Comparison of ENCODE assay signal across 18 cellular contexts in the genomic region with DNA sequence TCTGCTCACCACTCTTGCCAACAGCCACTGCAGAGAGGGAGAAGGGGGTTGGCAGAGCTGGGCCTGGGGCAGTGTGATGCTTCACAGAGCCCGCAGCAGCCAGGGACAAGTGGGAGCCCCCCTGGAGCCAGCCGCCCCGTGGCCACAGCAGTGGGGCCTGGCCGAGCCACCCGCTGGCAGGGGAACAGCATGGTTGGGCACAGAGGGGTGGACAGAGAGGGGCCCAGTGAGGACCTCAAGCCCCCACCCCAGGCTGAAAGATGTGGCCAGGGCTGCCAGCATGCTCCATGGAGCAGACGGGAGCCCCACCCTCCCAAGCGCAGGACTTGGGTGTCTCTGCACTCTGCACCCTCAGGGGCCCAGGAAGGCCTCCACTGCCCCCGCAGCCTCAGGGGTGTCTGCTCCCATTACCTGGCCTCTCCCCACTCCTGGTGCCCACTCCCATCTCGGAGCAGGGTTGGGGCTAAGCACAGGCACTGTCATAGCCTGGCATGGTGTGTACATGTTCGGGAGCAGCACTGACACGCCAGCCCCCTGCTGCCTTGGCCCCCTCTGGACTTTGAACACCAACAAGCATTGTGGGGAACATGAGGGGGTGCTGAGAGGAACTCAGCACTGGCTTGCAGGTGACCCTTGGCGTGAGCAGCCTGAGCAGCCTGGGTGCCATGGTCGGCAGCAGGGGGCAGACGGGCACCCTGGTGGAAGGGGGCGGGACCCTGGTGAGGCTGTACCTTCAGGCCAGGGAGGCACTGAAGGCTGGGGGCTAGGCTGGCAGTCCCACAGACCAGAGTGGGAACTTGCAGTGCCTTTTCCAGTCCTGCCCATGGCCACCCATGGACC.
"Had no signal": no experiment of that assay in that cellular context is flagged by ENCODE, and none has a peak within 500 bp of the region (broad histone marks: within the 10 kb centered on the region; RNA-seq: fewer than 3 reads in every experiment).

No MANE protein-coding gene starts in this region.

- H3K4me1 ChIP-seq: adrenal gland, psoas muscle, right lobe of liver, testis had no signal

- H3K4me2 ChIP-seq: smooth muscle cell had no signal

- ATAC-seq: activated T-cell treated with anti-CD3 and anti-CD28 coated beads, Interleukin-2, amount 50 U/mL, for 72 hours; psoas muscle had no signal

- H3K36me3 ChIP-seq: adrenal gland, right lobe of liver had no signal

- DNase-seq: activated CD4-positive, CD25-positive, alpha-beta regulatory T cell treated with anti-CD3 and anti-CD28 coated beads, Interleukin-2, amount 50 U/mL, for 72 hours; activated CD8-positive, alpha-beta memory T cell treated with anti-CD3 and anti-CD28 coated beads for 24 hours; activated CD8-positive, alpha-beta memory T cell treated with anti-CD3 and anti-CD28 coated beads, Interleukin-2, amount 50 U/mL, for 48 hours; activated effector memory CD4-positive, alpha-beta T cell treated with anti-CD3 and anti-CD28 coated beads, Interleukin-2, amount 50 U/mL, for 16 hours; activated naive CD4-positive, alpha-beta T cell treated with anti-CD3 and anti-CD28 coated beads, Interleukin-2, amount 50 U/mL, for 16 hours; activated T-cell treated with anti-CD3 and anti-CD28 coated beads, Interleukin-2, amount 50 U/mL, for 72 hours; adrenal gland; dermis blood vessel endothelial cell; effector memory CD4-positive, alpha-beta T cell; esophagus squamous epithelium; psoas muscle; right lobe of liver; stimulated activated CD4-positive, alpha-beta T cell treated with anti-CD3 and anti-CD28 coated beads, Interleukin-4, amount 100 ng/mL, for 1 hour; T-helper 2 cell; testis had no signal

- FAIRE-seq: endothelial cell of umbilical vein had no signal

- H3K9me3 ChIP-seq: adrenal gland, psoas muscle, right lobe of liver, testis had no signal

- H3K27ac ChIP-seq: adrenal gland, esophagus squamous epithelium, psoas muscle, right lobe of liver, testis, VCaP had no signal

- H3K27me3 ChIP-seq: adrenal gland, esophagus squamous epithelium, right lobe of liver, testis had no signal

- H3K4me3 ChIP-seq: adrenal gland, esophagus squamous epithelium, psoas muscle, right lobe of liver, smooth muscle cell, testis had no signal
